In the genomic region with DNA sequence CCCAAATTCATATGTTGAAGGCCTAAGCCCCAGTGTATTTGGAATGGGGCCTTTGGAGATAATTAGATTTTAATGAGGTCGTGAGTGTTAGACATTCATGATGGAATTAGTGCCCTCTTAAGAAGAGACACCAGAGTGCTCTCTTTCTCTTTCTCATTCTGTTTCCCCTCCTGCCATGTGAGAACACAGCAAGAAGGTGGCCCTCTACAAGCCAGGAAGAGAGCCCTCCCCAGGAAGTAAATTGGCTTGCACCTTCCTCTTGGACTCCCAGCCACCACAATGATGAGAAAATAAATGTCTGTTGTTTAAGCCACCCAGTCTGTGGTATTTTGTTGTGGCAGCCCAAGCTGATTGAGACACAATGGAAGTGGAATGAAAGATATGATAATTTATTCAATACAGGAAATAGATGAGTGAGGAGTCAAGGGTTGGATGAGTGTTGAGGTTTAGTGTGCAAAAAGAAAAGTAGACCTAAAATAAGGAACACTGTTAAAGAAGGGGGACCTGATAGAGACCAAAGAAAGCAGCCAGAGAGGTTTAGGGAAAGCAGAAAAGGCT, we compare ENCODE assay signal across 29 cellular contexts.
"Had no signal": no experiment of that assay in that cellular context is flagged by ENCODE, and none has a peak within 500 bp of the region (broad histone marks: within the 10 kb centered on the region; RNA-seq: fewer than 3 reads in every experiment).

No MANE protein-coding gene starts in this region.

- ATAC-seq: activated T-helper 17 cell treated with anti-CD3 and anti-CD28 coated beads, Interleukin-2, amount 50 U/mL, for 72 hours; esophagus mucosa; left colon had no signal

- H3K4me3 ChIP-seq: adrenal gland, cardiac muscle cell, right atrium auricular region, smooth muscle cell, testis, uterus had no signal

- H3K4me2 ChIP-seq: smooth muscle cell had no signal

- H3K27ac ChIP-seq: adrenal gland, cardiac muscle cell, right atrium auricular region, testis, uterus had no signal

- H3K4me1 Mint-ChIP-seq: activated naive CD4-positive, alpha-beta T cell treated with anti-CD3 and anti-CD28 coated beads, Interleukin-2, amount 50 U/mL, for 24 hours; activated T-helper 17 cell treated with anti-CD3 and anti-CD28 coated beads, Interleukin-2, amount 50 U/mL, for 72 hours; endodermal cell had no signal

- H3K27me3 Mint-ChIP-seq: activated CD4-positive, alpha-beta memory T cell treated with anti-CD3 and anti-CD28 coated beads for 36 hours; activated naive CD4-positive, alpha-beta T cell treated with anti-CD3 and anti-CD28 coated beads, Interleukin-2, amount 50 U/mL, for 24 hours; brain had no signal

- H3K4me1 ChIP-seq: adrenal gland, testis, uterus had no signal

- H3K27me3 ChIP-seq: adrenal gland, cardiac muscle cell, right atrium auricular region, testis, uterus had no signal

- H3K36me3 ChIP-seq: adrenal gland, cardiac muscle cell, right atrium auricular region, uterus had no signal

- H3K27ac Mint-ChIP-seq: activated CD4-positive, alpha-beta memory T cell treated with anti-CD3 and anti-CD28 coated beads for 36 hours; activated CD4-positive, alpha-beta T cell treated with anti-CD3 and anti-CD28 coated beads, Interleukin-2, amount 10 ng/mL, durations not matched to agents 24 days and 14 days; activated naive CD4-positive, alpha-beta T cell treated with anti-CD3 and anti-CD28 coated beads, Interleukin-2, amount 50 U/mL, for 24 hours; activated T-helper 17 cell treated with anti-CD3 and anti-CD28 coated beads, Interleukin-2, amount 50 U/mL, for 72 hours; endodermal cell had no signal

- H3K4me3 Mint-ChIP-seq: activated CD4-positive, alpha-beta memory T cell treated with anti-CD3 and anti-CD28 coated beads for 36 hours; activated CD4-positive, alpha-beta T cell treated with anti-CD3 and anti-CD28 coated beads, Interleukin-2, amount 10 ng/mL, durations not matched to agents 24 days and 14 days; activated naive CD4-positive, alpha-beta T cell treated with anti-CD3 and anti-CD28 coated beads, Interleukin-2, amount 50 U/mL, for 24 hours; activated T-helper 17 cell treated with anti-CD3 and anti-CD28 coated beads, Interleukin-2, amount 50 U/mL, for 72 hours; brain; endodermal cell had no signal

- DNase-seq: activated CD4-positive, alpha-beta memory T cell treated with anti-CD3 and anti-CD28 coated beads for 36 hours; activated CD4-positive, alpha-beta T cell treated with anti-CD3 and anti-CD28 coated beads, Interleukin-2, amount 10 ng/mL, durations not matched to agents 24 days and 14 days; activated CD4-positive, CD25-positive, alpha-beta regulatory T cell treated with anti-CD3 and anti-CD28 coated beads, Interleukin-2, amount 50 U/mL, for 72 hours; activated CD8-positive, alpha-beta memory T cell treated with anti-CD3 and anti-CD28 coated beads, Interleukin-2, amount 50 U/mL, for 4 hours; activated gamma-delta T cell treated with Interleukin-2 at 50 U/mL for 16 hours; activated T-cell treated with anti-CD3 and anti-CD28 coated beads, Interleukin-2, amount 50 U/mL, for 1 hour; adrenal gland; aorta; cortex of kidney; endodermal cell; foreskin fibroblast; head of caudate nucleus; hippocampal formation; kidney; left colon; mammary epithelial cell; stimulated activated CD4-positive, alpha-beta T cell treated with anti-CD3 and anti-CD28 coated beads, Interleukin-15, amount 100 ng/mL, for 24 hours; stimulated activated naive CD4-positive, alpha-beta T cell treated with Interleukin-2 at 50 U/mL for 16 hours; T-helper 2 cell; testis; trophoblast cell; uterus had no signal

- H3K9me3 ChIP-seq: adrenal gland, right atrium auricular region, testis, uterus had no signal
